Comparison of ENCODE assay signal across 18 cellular contexts in genomic region chr12:53077030-53077429, GRCh38. TPM values are rescaled to one million over a fixed set of nuclear protein-coding genes. Genes with fewer than 3 reads are reported as not detected.
DNase-seq lines count a peak whose midpoint lies in the region; ATAC-seq lines count a peak whose summit lies in the region.
"Had no signal": no experiment of that assay in that cellular context is flagged by ENCODE, and none has a peak within 500 bp of the region (broad histone marks: within the 10 kb centered on the region; RNA-seq: fewer than 3 reads in every experiment).

No MANE protein-coding gene starts in this region.

- no peak for DNase-seq in T-helper 2 cell treated with Interferon-gamma antibody and Interleukin-4, amounts not matched to agents 5 μg/mL and 100 μg/mL, for 36 hours (ENCODE audit: low spot score)
- no peak for DNase-seq in T-helper 2 cell
- DNase-seq in NCI-H510A treated with DMSO at 0.1 percent for 48 hours (lab: John Stamatoyannopoulos, UW), result peak; percentile 82
- no peak for DNase-seq in effector memory CD8-positive, alpha-beta T cell
- peak; percentile 49 for DNase-seq in sciatic nerve (ENCODE audit: low spot score)
- DNase-seq in SIG-M5 treated with dmso at 0.1 percent for 504 hours (lab: John Stamatoyannopoulos, UW; ENCODE audit: unreplicated experiment), result no peak
- no peak for DNase-seq in H4 (ENCODE audit: low spot score)
- DNase-seq: activated CD8-positive, alpha-beta memory T cell treated with anti-CD3 and anti-CD28 coated beads, Interleukin-2, amount 50 U/mL, for 4 hours; amniotic stem cell; colonic mucosa; esophagus squamous epithelium; heart right ventricle; KBM-7; NCI-H1417 had no signal

- ATAC-seq in effector memory CD8-positive, alpha-beta T cell (replicated peaks), result no peak
- ATAC-seq in sciatic nerve (no peak), GM19463 (IDR thresholded peaks at IDR 0.05; ENCODE audit: unreplicated experiment) (no peak)
- ATAC-seq: heart right ventricle had no signal

- H3K9me3 Mint-ChIP-seq in T-helper 2 cell treated with Interferon-gamma antibody and Interleukin-4, amounts not matched to agents 5 μg/mL and 100 μg/mL, for 36 hours, result no peaks in the 10 kb centered on the region
- no peaks in the 10 kb centered on the region for H3K9me3 Mint-ChIP-seq in effector memory CD8-positive, alpha-beta T cell

- peak overlapping the region; percentile 87 for H3K4me3 Mint-ChIP-seq in T-helper 2 cell treated with Interferon-gamma antibody and Interleukin-4, amounts not matched to agents 5 μg/mL and 100 μg/mL, for 36 hours
- peak overlapping the region; percentile 86 to 97 for H3K4me3 Mint-ChIP-seq in effector memory CD8-positive, alpha-beta T cell

- peaks cover 35% of the 10 kb centered on the region for H3K36me3 Mint-ChIP-seq in T-helper 2 cell treated with Interferon-gamma antibody and Interleukin-4, amounts not matched to agents 5 μg/mL and 100 μg/mL, for 36 hours (ENCODE audit: low read depth)
- peaks cover 60% of the 10 kb centered on the region for H3K36me3 Mint-ChIP-seq in effector memory CD8-positive, alpha-beta T cell (ENCODE audit: insufficient read depth)

- H3K27ac Mint-ChIP-seq in T-helper 2 cell treated with Interferon-gamma antibody and Interleukin-4, amounts not matched to agents 5 μg/mL and 100 μg/mL, for 36 hours, result no peak overlapping the region
- peak overlapping the region; percentile 44 to 98 for H3K27ac Mint-ChIP-seq in effector memory CD8-positive, alpha-beta T cell

- peaks cover 22% of the 10 kb centered on the region for H3K4me1 Mint-ChIP-seq in T-helper 2 cell treated with Interferon-gamma antibody and Interleukin-4, amounts not matched to agents 5 μg/mL and 100 μg/mL, for 36 hours (ENCODE audit: low read depth)
- H3K4me1 Mint-ChIP-seq in effector memory CD8-positive, alpha-beta T cell (ENCODE audit: low read depth in 2 of 2), result peaks cover 41 to 59% of the 10 kb centered on the region in 2 donors

- H3K27me3 Mint-ChIP-seq in T-helper 2 cell treated with Interferon-gamma antibody and Interleukin-4, amounts not matched to agents 5 μg/mL and 100 μg/mL, for 36 hours (ENCODE audit: low read depth), result no peaks in the 10 kb centered on the region
- H3K27me3 Mint-ChIP-seq in effector memory CD8-positive, alpha-beta T cell, result no peaks in the 10 kb centered on the region

- intact Hi-C loops in sciatic nerve (cut with DNase I), result no loop called here

RNA-seq across cellular contexts. Expression of gene SPRYD3, which starts 2.2 kb away (rescaled TPM):
- total RNA-seq in sciatic nerve, result 61.0 TPM
- total RNA-seq in H4 (2014; rRNA removed; shearing (Covaris generic)), result 5.5 and 5.6 TPM in 2 replicates

RNA-seq across cellular contexts. Expression of gene IGFBP6, which starts 20.4 kb away (rescaled TPM):
- total RNA-seq in sciatic nerve, result 1,832 TPM
- 265 and 375 TPM in 2 replicates for total RNA-seq in H4 (2014; rRNA removed; shearing (Covaris generic))

RNA-seq across cellular contexts. Expression of gene SOAT2, which starts 26.3 kb away (rescaled TPM):
- total RNA-seq in sciatic nerve, result 1.2 TPM
- total RNA-seq in H4 (2014; rRNA removed; shearing (Covaris generic)), result 0.06 TPM in 1 of 2 replicates, not detected in the other
- total RNA-seq: A172, esophagus squamous epithelium, heart right ventricle, kidney epithelial cell, pulmonary artery endothelial cell had no signal

RNA-seq across cellular contexts. Expression of gene TNS2, which starts 27.2 kb away (rescaled TPM):
- total RNA-seq in sciatic nerve, result 265 TPM
- 18.3 and 20.2 TPM in 2 replicates for total RNA-seq in H4 (2014; rRNA removed; shearing (Covaris generic))

Comparison
In these comparisons a context has a peak if more than half of its experiments do, and no peak if none do; other contexts are left out.
1. DNase-seq: peak in NCI-H510A treated with DMSO at 0.1 percent for 48 hours (single experiment) and sciatic nerve (single experiment); none in T-helper 2 cell treated with Interferon-gamma antibody and Interleukin-4, amounts not matched to agents 5 μg/mL and 100 μg/mL, for 36 hours (single experiment), T-helper 2 cell (0 of 5), effector memory CD8-positive, alpha-beta T cell (0 of 3), SIG-M5 treated with dmso at 0.1 percent for 504 hours (single experiment) and H4 (single experiment).